8 cellular contexts compared by ENCODE assay signal in the genomic region with DNA sequence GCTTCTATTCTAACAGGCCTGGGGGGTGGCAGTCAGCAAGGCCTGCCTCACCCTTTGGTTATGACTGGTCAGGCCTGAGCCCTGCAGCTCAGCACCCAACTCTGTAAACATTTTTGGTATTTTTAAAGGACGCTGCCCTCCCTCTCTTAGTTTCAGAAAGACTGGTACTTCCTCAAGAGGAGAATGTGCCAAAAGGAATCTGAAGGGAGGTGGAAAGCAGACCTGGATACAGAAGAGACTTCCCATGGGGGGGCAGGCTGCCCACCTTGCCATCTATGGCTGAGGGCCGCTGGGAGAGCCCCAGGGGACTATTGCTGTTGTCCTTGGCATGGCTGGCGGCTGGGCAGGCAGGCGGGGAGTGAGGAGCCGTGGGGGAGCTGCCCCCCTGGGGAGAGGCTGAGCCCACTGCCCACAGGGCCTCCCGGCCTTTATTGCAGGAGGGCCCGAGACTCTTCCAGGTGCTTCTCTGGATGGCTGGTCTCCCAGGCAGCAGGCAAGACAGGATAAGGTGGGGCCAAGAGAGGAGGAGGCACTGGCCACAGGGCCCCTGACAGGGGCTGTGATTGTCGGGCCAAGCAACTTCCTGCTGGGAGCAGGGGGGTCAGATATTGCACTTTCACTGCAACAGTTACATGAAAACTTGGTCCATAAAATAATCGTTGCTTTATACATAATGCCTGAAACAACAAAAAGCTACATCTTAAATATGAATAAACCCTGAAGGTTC. TPM values are rescaled to one million over a fixed set of nuclear protein-coding genes. Genes with fewer than 3 reads are reported as not detected.
DNase-seq lines count a peak whose midpoint lies in the region; ATAC-seq, FAIRE-seq and TF ChIP-seq lines count a peak whose summit lies in the region.
"Had no signal": no experiment of that assay in that cellular context is flagged by ENCODE, and none has a peak within 500 bp of the region (broad histone marks: within the 10 kb centered on the region; RNA-seq: fewer than 3 reads in every experiment).

No MANE protein-coding gene starts in this region.

- CTCF ChIA-PET in activated CD4-positive, alpha-beta memory T cell treated with anti-CD3 and anti-CD28 coated beads, Interleukin-2, amount 10 ng/mL, durations not matched to agents 7 days and 5 days (lab: Charles Lee), result no interaction called here

- H3K79me2 ChIP-seq in smooth muscle cell (ENCODE audit: low read depth), result peaks cover 37% of the 10 kb centered on the region

- H3K27ac ChIP-seq in smooth muscle cell (ENCODE audit: low read depth), result peak overlapping the region; percentile 18
- H3K27ac ChIP-seq: VCaP had no signal

- H3K27ac Mint-ChIP-seq in activated CD4-positive, alpha-beta memory T cell treated with anti-CD3 and anti-CD28 coated beads, Interleukin-2, amount 10 ng/mL, durations not matched to agents 7 days and 5 days, result peak overlapping the region; percentile 35

- no peaks in the 10 kb centered on the region for H3K27me3 ChIP-seq in smooth muscle cell (ENCODE audit: low read depth)

- 83% methylated on average over 9 of the region's 9 CpGs for WGBS in smooth muscle cell (ENCODE audit: low lambda C conversion rate)

- H3K4me3 Mint-ChIP-seq in activated CD4-positive, alpha-beta memory T cell treated with anti-CD3 and anti-CD28 coated beads, Interleukin-2, amount 10 ng/mL, durations not matched to agents 7 days and 5 days, result no peak overlapping the region

- H2AFZ ChIP-seq in smooth muscle cell (ENCODE audit: low read depth), result no peak overlapping the region

- H3K9me3 ChIP-seq in smooth muscle cell (replicated peaks; ENCODE audit: low read depth), result no peaks in the 10 kb centered on the region

- peaks cover 31% of the 10 kb centered on the region for H3K36me3 Mint-ChIP-seq in activated CD4-positive, alpha-beta memory T cell treated with anti-CD3 and anti-CD28 coated beads, Interleukin-2, amount 10 ng/mL, durations not matched to agents 7 days and 5 days (ENCODE audit: low read depth)

- no peak for FAIRE-seq in GM12891 (lab: Jason Lieb, UNC)

- peaks cover 13% of the 10 kb centered on the region for H3K4me1 ChIP-seq in smooth muscle cell (ENCODE audit: low read depth)

- H3K4me1 Mint-ChIP-seq in activated CD4-positive, alpha-beta memory T cell treated with anti-CD3 and anti-CD28 coated beads, Interleukin-2, amount 10 ng/mL, durations not matched to agents 7 days and 5 days, result peaks cover 53% of the 10 kb centered on the region

- H3K4me2 ChIP-seq in smooth muscle cell, result no peak overlapping the region

- no peak for TF ChIP-seq CTCF in smooth muscle cell (IDR thresholded peaks at IDR 0.05; ENCODE audit: borderline replicate concordance, insufficient read depth, poor library complexity, severe bottlenecking)

- H4K20me1 ChIP-seq in smooth muscle cell (ENCODE audit: low read depth), result peaks cover 8% of the 10 kb centered on the region

- peak; percentile 24 for DNase-seq in HK-2 (ENCODE audit: unreplicated experiment)
- DNase-seq in activated CD4-positive, alpha-beta memory T cell treated with anti-CD3 and anti-CD28 coated beads, Interleukin-2, amount 10 ng/mL, durations not matched to agents 7 days and 5 days, result no peak
- DNase-seq in iris pigment epithelial cell (ENCODE audit: low read depth), result peak; percentile 22
- DNase-seq in smooth muscle cell (lab: John Stamatoyannopoulos, UW; ENCODE audit: unreplicated experiment), result no peak
- DNase-seq in GM12891 (ENCODE audit: insufficient read length, low spot score), result no peak
- DNase-seq in NCI-H2107 treated with DMSO at 0.1 percent for 48 hours (lab: John Stamatoyannopoulos, UW; ENCODE audit: unreplicated experiment), result no peak

- H3K4me3 ChIP-seq in smooth muscle cell, result no peak overlapping the region

- no peaks in the 10 kb centered on the region for H3K36me3 ChIP-seq in smooth muscle cell (ENCODE audit: low read depth)

- no peaks in the 10 kb centered on the region for H3K27me3 Mint-ChIP-seq in activated CD4-positive, alpha-beta memory T cell treated with anti-CD3 and anti-CD28 coated beads, Interleukin-2, amount 10 ng/mL, durations not matched to agents 7 days and 5 days

- H3K9me3 Mint-ChIP-seq in activated CD4-positive, alpha-beta memory T cell treated with anti-CD3 and anti-CD28 coated beads, Interleukin-2, amount 10 ng/mL, durations not matched to agents 7 days and 5 days, result no peaks in the 10 kb centered on the region

- H3K9ac ChIP-seq in smooth muscle cell (ENCODE audit: low read depth), result no peak overlapping the region

- no peak for TF ChIP-seq POLR2A in GM12891 (IDR thresholded peaks at IDR 0.05; ENCODE audit: low read depth, low read length)

- POLR2A ChIA-PET in activated CD4-positive, alpha-beta memory T cell treated with anti-CD3 and anti-CD28 coated beads, Interleukin-2, amount 10 ng/mL, durations not matched to agents 7 days and 5 days (lab: Charles Lee), result interaction anchor here (1.4 to 5.8 kb wide), 2 partner anchors 249 to 254 kb away, joined by 4 to 39 read pairs; a partner anchor contains a TSS

- ATAC-seq in HG03175 (IDR thresholded peaks at IDR 0.05; ENCODE audit: unreplicated experiment), result no peak

- H3F3A ChIP-seq in smooth muscle cell (ENCODE audit: low read depth), result no peaks in the 10 kb centered on the region

TF ChIP-seq in GM12891, 5 proteins besides CTCF, POLR2A, EP300 and RAD21:
- no peak for TF ChIP-seq POU2F2 (IDR thresholded peaks at IDR 0.05; ENCODE audit: low read depth, low read length)
- TF ChIP-seq SPI1 (IDR thresholded peaks at IDR 0.05; ENCODE audit: low read depth, low read length), result no peak
- TF ChIP-seq TAF1 (IDR thresholded peaks at IDR 0.05; ENCODE audit: low read depth, low read length), result no peak
- TF ChIP-seq PAX5 (IDR thresholded peaks at IDR 0.05; ENCODE audit: insufficient read depth, low read length, severe bottlenecking), result no peak
- TF ChIP-seq POLR2AphosphoS5 (IDR thresholded peaks at IDR 0.05; ENCODE audit: low read depth, low read length), result no peak
TF ChIP-seq in GM12891: peak in this region for 0.

RNA-seq across cellular contexts. Expression of a gene that starts 3.5 kb away (rescaled TPM):
- 100 to 1,000 TPM; 166 to 175 TPM for total RNA-seq in activated CD4-positive, alpha-beta memory T cell treated with anti-CD3 and anti-CD28 coated beads, Interleukin-2, amount 10 ng/mL, durations not matched to agents 7 days and 5 days
- 47.9 and 89.3 TPM in 2 replicates for total RNA-seq in smooth muscle cell
- 275 and 290 TPM in 2 replicates for polyA plus RNA-seq in smooth muscle cell
- 194 TPM for polyA plus RNA-seq in GM12891 (2012; ENCODE audit: low read depth, missing spikeins)

RNA-seq across cellular contexts. Expression of a gene that starts 8.9 kb away (rescaled TPM):
- total RNA-seq in activated CD4-positive, alpha-beta memory T cell treated with anti-CD3 and anti-CD28 coated beads, Interleukin-2, amount 10 ng/mL, durations not matched to agents 7 days and 5 days, result 10 to 100 TPM; 24.7 to 25.4 TPM
- total RNA-seq in smooth muscle cell, result 9.7 and 14.2 TPM in 2 replicates
- 15.8 and 22.3 TPM in 2 replicates for polyA plus RNA-seq in smooth muscle cell
- polyA plus RNA-seq in GM12891 (2012; ENCODE audit: low read depth, missing spikeins), result 14.0 TPM

RNA-seq across cellular contexts. Expression of a gene that starts 17.7 kb away (rescaled TPM):
- total RNA-seq in activated CD4-positive, alpha-beta memory T cell treated with anti-CD3 and anti-CD28 coated beads, Interleukin-2, amount 10 ng/mL, durations not matched to agents 7 days and 5 days, result 1 to 10 TPM; 3.2 to 3.3 TPM
- total RNA-seq in smooth muscle cell, result 4.4 and 8.2 TPM in 2 replicates
- 7.4 and 8.0 TPM in 2 replicates for polyA plus RNA-seq in smooth muscle cell
- polyA plus RNA-seq in GM12891 (2012; ENCODE audit: low read depth, missing spikeins), result 1.3 TPM

Comparison
In these comparisons a context has a peak if more than half of its experiments do, and no peak if none do; other contexts are left out.
1. DNase-seq: peak in HK-2 (single experiment) and iris pigment epithelial cell (single experiment); none in activated CD4-positive, alpha-beta memory T cell treated with anti-CD3 and anti-CD28 coated beads, Interleukin-2, amount 10 ng/mL, durations not matched to agents 7 days and 5 days (single experiment), smooth muscle cell (single experiment), GM12891 (single experiment) and NCI-H2107 treated with DMSO at 0.1 percent for 48 hours (single experiment).